Comparison of ENCODE assay signal across 1 cellular context in genomic region chr10:100186253-100186780, GRCh38.
TF ChIP-seq lines count a peak whose summit lies in the region.

No MANE protein-coding gene starts in this region.

TF ChIP-seq in GM23338, 12 proteins besides CTCF, POLR2A, EP300 and RAD21 (continued from another document):
- no peak for TF ChIP-seq REST (IDR thresholded peaks at IDR 0.05; ENCODE audit: unreplicated experiment)
- no peak for TF ChIP-seq ETS1 (IDR thresholded peaks at IDR 0.05)
- no peak for TF ChIP-seq NANOG (IDR thresholded peaks at IDR 0.05; ENCODE audit: borderline replicate concordance)
- TF ChIP-seq JUNB (IDR thresholded peaks at IDR 0.05; ENCODE audit: unreplicated experiment): no peak
- no peak for TF ChIP-seq STAT1 (IDR thresholded peaks at IDR 0.05; ENCODE audit: unreplicated experiment)
- TF ChIP-seq POLR2AphosphoS5 (IDR thresholded peaks at IDR 0.05; ENCODE audit: low read depth): no peak
- TF ChIP-seq EZH2 (IDR thresholded peaks at IDR 0.05; ENCODE audit: low read depth, unreplicated experiment): no peak
- TF ChIP-seq ZNF331 (CRISPR knock-in tag; IDR thresholded peaks at IDR 0.05; ENCODE audit: low read depth): no peak
